In genomic region chr3:164806188-164806587, GRCh38 we compare ENCODE assay signal across 10 cellular contexts.
DNase-seq lines count a peak whose midpoint lies in the region; TF ChIP-seq lines count a peak whose summit lies in the region.
"Had no signal": no experiment of that assay in that cellular context is flagged by ENCODE, and none has a peak within 500 bp of the region (broad histone marks: within the 10 kb centered on the region; RNA-seq: fewer than 3 reads in every experiment).

No MANE protein-coding gene starts in this region.

- H4K20me1 ChIP-seq in hepatocyte (ENCODE audit: insufficient read depth, poor library complexity, severe bottlenecking) = no peaks in the 10 kb centered on the region

- H2AFZ ChIP-seq in hepatocyte = no peak overlapping the region

- H3K27me3 ChIP-seq in H7 (ENCODE audit: control insufficient read depth, insufficient read depth, low read length) (no peaks in the 10 kb centered on the region), hepatocyte (no peaks in the 10 kb centered on the region), vagina (no peaks in the 10 kb centered on the region)
- no peaks in the 10 kb centered on the region for H3K27me3 ChIP-seq in effector memory CD4-positive, alpha-beta T cell (replicated peaks; ENCODE audit: control insufficient read depth, insufficient read depth, low read length, poor library complexity, severe bottlenecking)

- H3K4me1 ChIP-seq in hepatocyte (ENCODE audit: insufficient read depth) (no peaks in the 10 kb centered on the region), vagina (no peaks in the 10 kb centered on the region)
- no peaks in the 10 kb centered on the region for H3K4me1 ChIP-seq in effector memory CD4-positive, alpha-beta T cell (ENCODE audit: control insufficient read depth, insufficient read depth, low read length, poor library complexity, severe bottlenecking)

- 74% methylated on average over 2 of the region's 2 CpGs for WGBS in hepatocyte (ENCODE audit: low lambda C conversion rate, missing lambda C conversion rate)

- no peak for TF ChIP-seq POLR2A in vagina (IDR thresholded peaks at IDR 0.05)

- intact Hi-C loops in vagina (cut with DNase I) = no loop called here

- H3K9me3 ChIP-seq in hepatocyte (ENCODE audit: low read depth) = no peaks in the 10 kb centered on the region
- H3K9me3 ChIP-seq in effector memory CD4-positive, alpha-beta T cell (ENCODE audit: control insufficient read depth, low read length) = no peaks in the 10 kb centered on the region
- no peaks in the 10 kb centered on the region for H3K9me3 ChIP-seq in vagina

- no peak overlapping the region for H3K27ac ChIP-seq in C4-2B
- H3K27ac ChIP-seq in hepatocyte = no peak overlapping the region
- H3K27ac ChIP-seq in effector memory CD4-positive, alpha-beta T cell (ENCODE audit: insufficient read depth, low read length, poor library complexity, severe bottlenecking) = no peak overlapping the region
- H3K27ac ChIP-seq in vagina = no peak overlapping the region

- H3K36me3 ChIP-seq in H7 (replicated peaks; ENCODE audit: control insufficient read depth, insufficient read depth, low read length) (no peaks in the 10 kb centered on the region), hepatocyte (replicated peaks; ENCODE audit: insufficient read depth, low read depth) (no peaks in the 10 kb centered on the region), vagina (no peaks in the 10 kb centered on the region)
- H3K36me3 ChIP-seq in effector memory CD4-positive, alpha-beta T cell (ENCODE audit: control insufficient read depth, insufficient read depth, low read length) = no peaks in the 10 kb centered on the region

- no peaks in the 10 kb centered on the region for H3K9me2 ChIP-seq in hepatocyte (replicated peaks; ENCODE audit: insufficient read depth)

- H3K4me2 ChIP-seq in hepatocyte = no peak overlapping the region

- no peak overlapping the region for H3K4me3 ChIP-seq in H7 (ENCODE audit: insufficient read depth, low read depth, low read length)
- no peak overlapping the region for H3K4me3 ChIP-seq in hepatocyte
- no peak overlapping the region for H3K4me3 ChIP-seq in effector memory CD4-positive, alpha-beta T cell (ENCODE audit: insufficient read depth, low read depth, low read length, poor library complexity, severe bottlenecking)
- H3K4me3 ChIP-seq in vagina = no peak overlapping the region

- no peaks in the 10 kb centered on the region for H3K79me2 ChIP-seq in hepatocyte

- DNase-seq in H7 (peak; percentile 12), SK-N-DZ (ENCODE audit: low spot score) (peak; percentile 11), hepatocyte (ENCODE audit: low spot score) (no peak), NCI-H2029 (lab: John Stamatoyannopoulos, UW) (no peak), vagina (ENCODE audit: extremely low spot score in 2 of 2) (no peak), AML-193 (lab: John Stamatoyannopoulos, UW) (no peak)
- no peak for DNase-seq in effector memory CD4-positive, alpha-beta T cell
- DNase-seq: activated CD8-positive, alpha-beta memory T cell treated with anti-CD3 and anti-CD28 coated beads, Interleukin-2, amount 10 ng/mL, durations not matched to agents 7 days and 5 days; EL had no signal

- TF ChIP-seq CTCF in C4-2B (conservative IDR thresholded peaks at IDR 0.05) (peak; percentile 73), hepatocyte (IDR thresholded peaks at IDR 0.05; ENCODE audit: poor library complexity) (peak; percentile 16), vagina (IDR thresholded peaks at IDR 0.05) (no peak)

Comparison
In these comparisons a context has a peak if more than half of its experiments do, and no peak if none do; other contexts are left out.
1. CTCF ChIP-seq: peak in C4-2B (single experiment) and hepatocyte (single experiment); none in vagina (0 of 3).
2. DNase-seq: peak in H7 (single experiment) and SK-N-DZ (single experiment); none in hepatocyte (single experiment), effector memory CD4-positive, alpha-beta T cell (0 of 3), NCI-H2029 (single experiment), vagina (0 of 2) and AML-193 (0 of 2).